ENCODE assay signal across 1 cellular context in the genomic region with DNA sequence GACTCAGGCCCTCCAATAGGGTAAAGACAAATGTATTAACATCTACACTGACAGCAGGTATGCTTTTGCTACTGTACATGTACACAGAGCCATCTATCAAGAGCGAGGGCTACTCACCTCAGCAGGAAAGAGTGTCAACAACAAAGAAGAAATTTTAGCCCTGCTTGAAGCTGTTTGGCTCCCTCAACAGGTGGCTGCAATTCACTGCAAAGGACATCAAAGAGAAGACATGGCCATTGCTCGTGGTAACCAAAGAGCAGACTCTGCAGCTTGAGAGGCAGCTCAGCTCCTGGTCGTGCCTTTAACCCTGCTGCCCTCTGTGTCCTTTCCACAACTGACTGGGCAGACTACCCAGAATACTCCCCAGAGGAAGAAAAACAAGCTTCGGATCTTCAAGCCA.
TF ChIP-seq lines count a peak whose summit lies in the region.

No MANE protein-coding gene starts in this region.

TF ChIP-seq in GM12878, 131 proteins besides CTCF, POLR2A, EP300 and RAD21:
- TF ChIP-seq TCF7 (IDR thresholded peaks at IDR 0.05; ENCODE audit: borderline replicate concordance) (0 out of 2 replicates have a peak, but pooled peaks have one; percentile 54), RCOR1 (conservative IDR thresholded peaks at IDR 0.05; ENCODE audit: low read depth, low read length) (no peak)
